In genomic region chr12:114735680-114736374, GRCh38 we compare ENCODE assay signal across 26 cellular contexts. TPM values are rescaled to one million over a fixed set of nuclear protein-coding genes. Genes with fewer than 3 reads are reported as not detected.
A peak's percentile ranks its signal among the peaks of the same experiment; 100 is the strongest.
DNase-seq lines count a peak whose midpoint lies in the region; ATAC-seq and TF ChIP-seq lines count a peak whose summit lies in the region.
"Had no signal": no experiment of that assay in that cellular context is flagged by ENCODE, and none has a peak within 500 bp of the region (broad histone marks: within the 10 kb centered on the region; RNA-seq: fewer than 3 reads in every experiment).

No MANE protein-coding gene starts in this region.

- peak overlapping the region; percentile 84 for H2AFZ ChIP-seq in IMR-90 (replicated peaks; ENCODE audit: low read length, poor library complexity)
- H2AFZ ChIP-seq in neuronal stem cell (ENCODE audit: low read length) = no peak overlapping the region

- H2BK20ac ChIP-seq in IMR-90 (ENCODE audit: low read depth, low read length) = no peak overlapping the region

- H3K79me1 ChIP-seq in IMR-90 (ENCODE audit: low read depth in 1 of 2, low read length in 2 of 2) (no peaks in the 10 kb centered on the region), neuronal stem cell (ENCODE audit: low read depth, low read length) (no peaks in the 10 kb centered on the region)

- peak overlapping the region; percentile 36 for H3K4me3 Mint-ChIP-seq in endodermal cell
- H3K4me3 Mint-ChIP-seq: CD8-positive, alpha-beta memory T cell had no signal

- no peak for TF ChIP-seq RAD21 in IMR-90 (IDR thresholded peaks at IDR 0.05; ENCODE audit: low read length)

- H4K5ac ChIP-seq in IMR-90 (ENCODE audit: low read depth, low read length) = no peak overlapping the region

- no peaks in the 10 kb centered on the region for H3K36me3 ChIP-seq in IMR-90 (ENCODE audit: control insufficient read depth, insufficient read depth, low read length)
- no peaks in the 10 kb centered on the region for H3K36me3 ChIP-seq in endodermal cell (ENCODE audit: control insufficient read depth, insufficient read depth, low read length)
- no peaks in the 10 kb centered on the region for H3K36me3 ChIP-seq in neuronal stem cell (replicated peaks in 1 of 2; ENCODE audit: control insufficient read depth in 2 of 2, insufficient read depth in 2 of 2, low read length in 2 of 2)
- H3K36me3 ChIP-seq in suprapubic skin = no peaks in the 10 kb centered on the region
- H3K36me3 ChIP-seq: BE2C, left lung, SJCRH30, uterus had no signal

- H3K9me1 ChIP-seq in IMR-90 (ENCODE audit: insufficient read depth, low read length) = 0 out of 2 replicates have a peak, but pooled peaks cover 5% of the 10 kb centered on the region

- TF ChIP-seq POLR2A in IMR-90 (IDR thresholded peaks at IDR 0.05; ENCODE audit: low read depth, low read length) (no peak), suprapubic skin (IDR thresholded peaks at IDR 0.05) (no peak), lower leg skin (IDR thresholded peaks at IDR 0.05) (no peak)

- H3K14ac ChIP-seq in IMR-90 (replicated peaks; ENCODE audit: low read depth, low read length) (no peak overlapping the region), neuronal stem cell (ENCODE audit: low read length) (no peak overlapping the region)

- H3K27ac ChIP-seq in IMR-90 (ENCODE audit: insufficient read depth, low read length) (no peak overlapping the region), endodermal cell (ENCODE audit: low read depth, low read length) (no peak overlapping the region), neuronal stem cell (replicated peaks; ENCODE audit: low read length) (no peak overlapping the region), suprapubic skin (no peak overlapping the region), caudate nucleus (ENCODE audit: low read depth, low read length) (no peak overlapping the region)
- H3K27ac ChIP-seq: epithelial cell of prostate, left lung, psoas muscle, SJCRH30, testis, uterus had no signal

- H4K20me1 ChIP-seq in IMR-90 (ENCODE audit: insufficient read depth, low read length) = no peaks in the 10 kb centered on the region

- ATAC-seq in IMR-90 (ENCODE audit: low read depth) (no peak), GM18517 (IDR thresholded peaks at IDR 0.05; ENCODE audit: unreplicated experiment) (no peak)
- ATAC-seq: HCT116, psoas muscle had no signal

- no peaks in the 10 kb centered on the region for H3K4me1 ChIP-seq in IMR-90 (ENCODE audit: control insufficient read depth, insufficient read depth, low read length)
- no peaks in the 10 kb centered on the region for H3K4me1 ChIP-seq in endodermal cell (ENCODE audit: control insufficient read depth, insufficient read depth, low read length)
- H3K4me1 ChIP-seq in neuronal stem cell (ENCODE audit: control insufficient read depth in 2 of 2, insufficient read depth in 1 of 2, low read depth in 1 of 2, low read length in 2 of 2) = peaks cover 0 to 3% of the 10 kb centered on the region in 2 donors
- peaks cover 15% of the 10 kb centered on the region for H3K4me1 ChIP-seq in suprapubic skin
- H3K4me1 ChIP-seq: BE2C, left lung, psoas muscle, SJCRH30, uterus had no signal

- no peak overlapping the region for H3K4me2 ChIP-seq in IMR-90 (ENCODE audit: low read depth, low read length)
- H3K4me2 ChIP-seq in neuronal stem cell (ENCODE audit: insufficient read depth, low read length, poor library complexity, severe bottlenecking) = peak overlapping the region; percentile 11

- in situ Hi-C loops in IMR-90 (cut with MboI; ENCODE audit: low sequenced_read_pairs) = no loop called here

- H2BK5ac ChIP-seq in IMR-90 (ENCODE audit: low read depth, low read length, poor library complexity, severe bottlenecking) (no peak overlapping the region), neuronal stem cell (ENCODE audit: low read length) (no peak overlapping the region)

- POLR2A ChIA-PET in IMR-90 (lab: Charles Lee; ENCODE audit: unreplicated experiment) = no interaction called here

- no peaks in the 10 kb centered on the region for H3K27me3 ChIP-seq in IMR-90 (ENCODE audit: control insufficient read depth, insufficient read depth, low read length)
- no peaks in the 10 kb centered on the region for H3K27me3 ChIP-seq in endodermal cell (ENCODE audit: control insufficient read depth, insufficient read depth, low read length, poor library complexity, severe bottlenecking)
- H3K27me3 ChIP-seq in neuronal stem cell (ENCODE audit: control insufficient read depth in 3 of 3, insufficient read depth in 3 of 3, low read depth in 1 of 3, low read length in 3 of 3) = peaks cover 12 to 37% (median 26%) of the 10 kb centered on the region in 3 experiments
- peaks cover 29% of the 10 kb centered on the region for H3K27me3 ChIP-seq in suprapubic skin
- H3K27me3 ChIP-seq: BE2C, SJCRH30, testis, uterus had no signal

- H3K4me3 ChIP-seq in IMR-90 (ENCODE audit: insufficient read depth, low read depth, low read length) (no peak overlapping the region), endodermal cell (ENCODE audit: low read length) (no peak overlapping the region), neuronal stem cell (ENCODE audit: low read length in 2 of 2) (no peak overlapping the region), suprapubic skin (peak overlapping the region; percentile 26), lower leg skin (ENCODE audit: low read depth, poor library complexity, severe bottlenecking) (no peak overlapping the region)
- H3K4me3 ChIP-seq: left lung, SJCRH30, uterus had no signal

- H3K27me3 Mint-ChIP-seq in endodermal cell (ENCODE audit: insufficient read depth) = peaks cover 41% of the 10 kb centered on the region

- H2AK5ac ChIP-seq in IMR-90 (ENCODE audit: low read depth, low read length) = no peak overlapping the region
- H2AK5ac ChIP-seq in neuronal stem cell (ENCODE audit: low read depth, low read length) = no peak overlapping the region

- no peak overlapping the region for H3K27ac Mint-ChIP-seq in endodermal cell
- H3K27ac Mint-ChIP-seq: activated T-helper 2 cell treated with anti-CD3 and anti-CD28 coated beads, Interferon-gamma antibody, Interleukin-2, Interleukin-4, amounts not matched to agents 10 μg/mL and 5 μg/mL and 100 μg/mL, durations not matched to agents 14 hours and 24 hours and 36 hours; CD8-positive, alpha-beta memory T cell had no signal

- H3K23ac ChIP-seq in IMR-90 (ENCODE audit: low read depth, low read length) = no peak overlapping the region
- H3K23ac ChIP-seq in neuronal stem cell (ENCODE audit: low read depth, low read length, poor library complexity) = no peak overlapping the region

- TF ChIP-seq EP300 in suprapubic skin (IDR thresholded peaks at IDR 0.05) = no peak

- H3K4ac ChIP-seq in IMR-90 (ENCODE audit: low read depth, low read length) = no peak overlapping the region
- no peak overlapping the region for H3K4ac ChIP-seq in neuronal stem cell (ENCODE audit: low read length)

- no peak overlapping the region for H2BK15ac ChIP-seq in IMR-90 (ENCODE audit: low read depth, low read length)
- H2BK15ac ChIP-seq in neuronal stem cell (ENCODE audit: low read length) = no peak overlapping the region

- H3K36me3 Mint-ChIP-seq in endodermal cell (ENCODE audit: low read depth) = peaks cover 2% of the 10 kb centered on the region
- H3K36me3 Mint-ChIP-seq: CD8-positive, alpha-beta memory T cell had no signal

- no peak overlapping the region for H2AK9ac ChIP-seq in IMR-90 (replicated peaks; ENCODE audit: low read depth, low read length, poor library complexity)

- intact Hi-C loops in IMR-90 (cut with micrococcal nuclease) (no loop called here), lower leg skin (cut with DNase I; ENCODE audit: low total_unique reads) (no loop called here)

- TF ChIP-seq CTCF in IMR-90 (conservative IDR thresholded peaks at IDR 0.05; ENCODE audit: low read depth, low read length) (no peak), endodermal cell (conservative IDR thresholded peaks at IDR 0.05) (no peak), suprapubic skin (IDR thresholded peaks at IDR 0.05) (no peak), lower leg skin (IDR thresholded peaks at IDR 0.05) (no peak)

- H2BK12ac ChIP-seq in neuronal stem cell (ENCODE audit: low read length) = no peak overlapping the region

- H3K9ac ChIP-seq in IMR-90 (ENCODE audit: low read depth, low read length) (no peak overlapping the region), endodermal cell (ENCODE audit: extremely low read depth, low read length, poor library complexity, severe bottlenecking) (no peak overlapping the region), neuronal stem cell (ENCODE audit: low read depth, low read length, poor library complexity) (no peak overlapping the region)

- H2BK120ac ChIP-seq in IMR-90 (ENCODE audit: low read depth, low read length) (no peak overlapping the region), neuronal stem cell (ENCODE audit: low read depth, low read length) (no peak overlapping the region)

- dilution Hi-C loops in IMR-90 (cut with HindIII; ENCODE audit: low sequenced_read_pairs, unreplicated experiment) = no loop called here

- peaks cover 10% of the 10 kb centered on the region for H3K9me3 Mint-ChIP-seq in endodermal cell
- H3K9me3 Mint-ChIP-seq: activated T-helper 2 cell treated with anti-CD3 and anti-CD28 coated beads, Interferon-gamma antibody, Interleukin-2, Interleukin-4, amounts not matched to agents 10 μg/mL and 5 μg/mL and 100 μg/mL, durations not matched to agents 14 hours and 24 hours and 36 hours had no signal

- BruUV-seq in IMR-90 (replicated peaks; lab: Mats Ljungman, UMichigan) = no TSS peak

- no peak overlapping the region for H4K8ac ChIP-seq in IMR-90 (ENCODE audit: low read depth in 2 of 2, low read length in 2 of 2)
- no peak overlapping the region for H4K8ac ChIP-seq in neuronal stem cell (ENCODE audit: low read depth, low read length)

- 77% methylated on average over 24 of the region's 43 CpGs; no CpG with 5 or more reads in 1 of the 2 experiments for WGBS in IMR-90 (ENCODE audit: extremely low coverage in 2 of 2, insufficient read length in 1 of 2), 2 experiments
- 85 to 90% methylated on average over 32 to 43 of the region's 43 CpGs for WGBS in endodermal cell (ENCODE audit: insufficient coverage in 1 of 2, insufficient read length in 1 of 2), 2 experiments
- WGBS in neuronal stem cell (ENCODE audit: extremely low coverage in 2 of 2, insufficient read length in 2 of 2, insufficient replicate concordance in 1 of 2), 2 donors = no CpG with 5 or more reads among the region's 43 CpGs
- 51% methylated on average over 43 of the region's 43 CpGs for WGBS in suprapubic skin
- 24 to 25% methylated on average over 43 of the region's 43 CpGs for WGBS in lower leg skin, 2 donors

- no peak overlapping the region for H3K56ac ChIP-seq in IMR-90 (ENCODE audit: extremely low read depth, insufficient read depth, low read length)

- H4K91ac ChIP-seq in IMR-90 (ENCODE audit: insufficient read depth, low read depth, low read length) = no peak overlapping the region
- H4K91ac ChIP-seq in neuronal stem cell (ENCODE audit: low read depth, low read length, poor library complexity) = no peak overlapping the region

- DNase-seq in IMR-90 (no peak), endodermal cell (peak; percentile 77), neuronal stem cell (ENCODE audit: low spot score) (no peak), suprapubic skin (ENCODE audit: low spot score in 2 of 2) (no peak), lower leg skin (ENCODE audit: low spot score in 2 of 2) (no peak), caudate nucleus (lab: John Stamatoyannopoulos, UW) (no peak)
- DNase-seq: ACHN; activated CD4-positive, alpha-beta T cell treated with anti-CD3 and anti-CD28 coated beads for 4 hours; activated naive CD4-positive, alpha-beta T cell treated with anti-CD3 and anti-CD28 coated beads, Interleukin-2, amount 50 U/mL, for 16 hours; activated T-cell treated with anti-CD3 and anti-CD28 coated beads for 4 hours; BE2C; CD8-positive, alpha-beta memory T cell; effector CD8-positive, alpha-beta T cell; left lung; NCI-H1048; NCI-H1694 treated with DMSO at 0.1 percent for 48 hours; psoas muscle; SJCRH30; stimulated activated naive CD4-positive, alpha-beta T cell; T-helper 9 cell; testis had no signal

- H3K9me3 ChIP-seq in IMR-90 (ENCODE audit: control insufficient read depth, insufficient read depth, low read length) = peaks cover 7% of the 10 kb centered on the region; the same call in 1 of the 2 replicates
- H3K9me3 ChIP-seq in endodermal cell (ENCODE audit: control insufficient read depth, low read length) = no peaks in the 10 kb centered on the region
- H3K9me3 ChIP-seq in neuronal stem cell (replicated peaks in 1 of 2; ENCODE audit: control insufficient read depth in 2 of 2, insufficient read depth in 1 of 2, low read depth in 1 of 2, low read length in 2 of 2) = peaks cover 0 to 8% of the 10 kb centered on the region in 2 donors
- no peaks in the 10 kb centered on the region for H3K9me3 ChIP-seq in suprapubic skin
- H3K9me3 ChIP-seq: BE2C, left lung, psoas muscle, SJCRH30, testis, uterus had no signal

- H3K4me1 Mint-ChIP-seq in endodermal cell = peaks cover 2% of the 10 kb centered on the region
- H3K4me1 Mint-ChIP-seq: CD8-positive, alpha-beta memory T cell had no signal

- H3K18ac ChIP-seq in IMR-90 (ENCODE audit: low read depth, low read length) (no peak overlapping the region), neuronal stem cell (ENCODE audit: low read length) (peak overlapping the region; percentile 57)

- CTCF ChIA-PET in IMR-90 (lab: Yijun Ruan, JAX) = no interaction called here

RNA-seq across cellular contexts. Expression of gene TBX3, which starts 51.9 kb away (rescaled TPM):
- total RNA-seq in IMR-90 (2012; rRNA removed) = 15.8 and 18.6 TPM in 2 replicates
- polyA plus RNA-seq in IMR-90 (2012; rRNA removed) = 40.5 and 44.9 TPM in 2 replicates
- polyA plus RNA-seq in IMR-90 (2012; cell fraction: cytosol; rRNA removed) = 13.1 and 30.1 TPM in 2 replicates
- 165 and 239 TPM in 2 replicates for polyA plus RNA-seq in IMR-90 (2012; cell fraction: nucleus; rRNA removed; ENCODE audit: low replicate concordance)
- total RNA-seq in endodermal cell = 10 to 100 TPM; 80.8 to 88.1 TPM
- 5.5 TPM for polyA plus RNA-seq in endodermal cell (2013, experiment 1 of 2)
- polyA plus RNA-seq in endodermal cell (2013, experiment 2 of 2) = 5.9 TPM
- polyA plus RNA-seq in neuronal stem cell (2013, experiment 1 of 2) = not detected
- not detected for polyA plus RNA-seq in neuronal stem cell (2013, experiment 2 of 2)
- total RNA-seq in suprapubic skin = 10 to 100 TPM; 23.4 to 35.6 (median 28.7) TPM
- 10 to 100 TPM; 15.2 to 48.1 (median 35.4) TPM for total RNA-seq in lower leg skin
- total RNA-seq: activated T-helper 2 cell treated with anti-CD3 and anti-CD28 coated beads, Interferon-gamma antibody, Interleukin-2, Interleukin-4, amounts not matched to agents 10 μg/mL and 5 μg/mL and 100 μg/mL, durations not matched to agents 14 hours and 24 hours and 36 hours; CD8-positive, alpha-beta memory T cell; SJCRH30 had no signal
- polyA plus RNA-seq: CD8-positive, alpha-beta memory T cell had no signal
